1 cellular context compared by ENCODE assay signal in genomic region chr17:28901866-28902818, GRCh38.
TF ChIP-seq lines count a peak whose summit lies in the region.

No MANE protein-coding gene starts in this region.

TF ChIP-seq in WTC11, 78 proteins besides CTCF, POLR2A, EP300 and RAD21 (continued from another document):
- TF ChIP-seq ARID4B (CRISPR knock-in tag; IDR thresholded peaks at IDR 0.05; ENCODE audit: borderline replicate concordance) (0 out of 2 replicates have a peak, but pooled peaks have one; percentile 12), GABPB1 (CRISPR knock-in tag; IDR thresholded peaks at IDR 0.05) (no peak), OVOL2 (CRISPR knock-in tag; IDR thresholded peaks at IDR 0.05; ENCODE audit: borderline replicate concordance) (no peak), PREB (CRISPR knock-in tag; IDR thresholded peaks at IDR 0.05; ENCODE audit: borderline replicate concordance) (no peak), KAT7 (CRISPR knock-in tag; IDR thresholded peaks at IDR 0.05; ENCODE audit: borderline replicate concordance) (no peak), JAZF1 (CRISPR knock-in tag; IDR thresholded peaks at IDR 0.05) (no peak), CREB1 (CRISPR knock-in tag; IDR thresholded peaks at IDR 0.05) (no peak), JUN (CRISPR knock-in tag; IDR thresholded peaks at IDR 0.05) (peak; percentile 33; the same call in 1 of the 2 replicates), IRF2 (CRISPR knock-in tag; IDR thresholded peaks at IDR 0.05; ENCODE audit: borderline replicate concordance, low read depth) (no peak), CREM (CRISPR knock-in tag; IDR thresholded peaks at IDR 0.05) (no peak), EMX1 (CRISPR knock-in tag; IDR thresholded peaks at IDR 0.05) (no peak)
- TF ChIP-seq, protein P1, sequence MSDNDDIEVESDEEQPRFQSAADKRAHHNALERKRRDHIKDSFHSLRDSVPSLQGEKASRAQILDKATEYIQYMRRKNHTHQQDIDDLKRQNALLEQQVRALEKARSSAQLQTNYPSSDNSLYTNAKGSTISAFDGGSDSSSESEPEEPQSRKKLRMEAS (CRISPR knock-in tag; IDR thresholded peaks at IDR 0.05) = peak; percentile 58; the same call in 1 of the 2 replicates
- TF ChIP-seq, protein P2, sequence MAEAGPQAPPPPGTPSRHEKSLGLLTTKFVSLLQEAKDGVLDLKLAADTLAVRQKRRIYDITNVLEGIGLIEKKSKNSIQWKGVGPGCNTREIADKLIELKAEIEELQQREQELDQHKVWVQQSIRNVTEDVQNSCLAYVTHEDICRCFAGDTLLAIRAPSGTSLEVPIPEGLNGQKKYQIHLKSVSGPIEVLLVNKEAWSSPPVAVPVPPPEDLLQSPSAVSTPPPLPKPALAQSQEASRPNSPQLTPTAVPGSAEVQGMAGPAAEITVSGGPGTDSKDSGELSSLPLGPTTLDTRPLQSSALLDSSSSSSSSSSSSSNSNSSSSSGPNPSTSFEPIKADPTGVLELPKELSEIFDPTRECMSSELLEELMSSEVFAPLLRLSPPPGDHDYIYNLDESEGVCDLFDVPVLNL (CRISPR knock-in tag; IDR thresholded peaks at IDR 0.05; ENCODE audit: borderline replicate concordance, low read depth) = no peak
- TF ChIP-seq, protein P3, sequence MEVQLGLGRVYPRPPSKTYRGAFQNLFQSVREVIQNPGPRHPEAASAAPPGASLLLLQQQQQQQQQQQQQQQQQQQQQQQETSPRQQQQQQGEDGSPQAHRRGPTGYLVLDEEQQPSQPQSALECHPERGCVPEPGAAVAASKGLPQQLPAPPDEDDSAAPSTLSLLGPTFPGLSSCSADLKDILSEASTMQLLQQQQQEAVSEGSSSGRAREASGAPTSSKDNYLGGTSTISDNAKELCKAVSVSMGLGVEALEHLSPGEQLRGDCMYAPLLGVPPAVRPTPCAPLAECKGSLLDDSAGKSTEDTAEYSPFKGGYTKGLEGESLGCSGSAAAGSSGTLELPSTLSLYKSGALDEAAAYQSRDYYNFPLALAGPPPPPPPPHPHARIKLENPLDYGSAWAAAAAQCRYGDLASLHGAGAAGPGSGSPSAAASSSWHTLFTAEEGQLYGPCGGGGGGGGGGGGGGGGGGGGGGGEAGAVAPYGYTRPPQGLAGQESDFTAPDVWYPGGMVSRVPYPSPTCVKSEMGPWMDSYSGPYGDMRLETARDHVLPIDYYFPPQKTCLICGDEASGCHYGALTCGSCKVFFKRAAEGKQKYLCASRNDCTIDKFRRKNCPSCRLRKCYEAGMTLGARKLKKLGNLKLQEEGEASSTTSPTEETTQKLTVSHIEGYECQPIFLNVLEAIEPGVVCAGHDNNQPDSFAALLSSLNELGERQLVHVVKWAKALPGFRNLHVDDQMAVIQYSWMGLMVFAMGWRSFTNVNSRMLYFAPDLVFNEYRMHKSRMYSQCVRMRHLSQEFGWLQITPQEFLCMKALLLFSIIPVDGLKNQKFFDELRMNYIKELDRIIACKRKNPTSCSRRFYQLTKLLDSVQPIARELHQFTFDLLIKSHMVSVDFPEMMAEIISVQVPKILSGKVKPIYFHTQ (CRISPR knock-in tag; IDR thresholded peaks at IDR 0.05) = no peak
